ENCODE assay signal across 9 cellular contexts in genomic region chr3:37862712-37863551, GRCh38. TPM values are rescaled to one million over a fixed set of nuclear protein-coding genes. Genes with fewer than 3 reads are reported as not detected.
DNase-seq lines count a peak whose midpoint lies in the region; ATAC-seq, FAIRE-seq and TF ChIP-seq lines count a peak whose summit lies in the region.
"Had no signal": no experiment of that assay in that cellular context is flagged by ENCODE, and none has a peak within 500 bp of the region (broad histone marks: within the 10 kb centered on the region; RNA-seq: fewer than 3 reads in every experiment).

No MANE protein-coding gene starts in this region.

- no peak for TF ChIP-seq POLR2A in H54 (IDR thresholded peaks at IDR 0.05; ENCODE audit: low read depth, low read length)

- H3K4me1 ChIP-seq in right cardiac atrium (ENCODE audit: control insufficient read depth, insufficient read depth, low read length), result peaks cover 11% of the 10 kb centered on the region

- intact Hi-C loops in activated T-helper 2 cell treated with anti-CD3 and anti-CD28 coated beads, Interferon-gamma antibody, Interleukin-2, Interleukin-4, amounts not matched to agents 10 μg/mL and 5 μg/mL and 100 μg/mL, durations not matched to agents 14 hours and 24 hours and 36 hours (cut with micrococcal nuclease), result no loop called here
- intact Hi-C loops in right cardiac atrium (cut with DNase I), result no loop called here

- CTCF ChIA-PET in activated CD8-positive, alpha-beta memory T cell treated with anti-CD3 and anti-CD28 coated beads, Interleukin-2, amount 10 ng/mL, durations not matched to agents 7 days and 5 days (lab: Charles Lee), result interaction anchor here (2.3 to 8.1 kb wide), 3 partner anchors 7 to 105 kb away, joined by 7 to 49 read pairs (median 19); no protein-coding TSS in a partner anchor

- WGBS in right cardiac atrium, result 22% methylated on average over 10 of the region's 10 CpGs

- peak overlapping the region; percentile 45 for H3K27ac ChIP-seq in right cardiac atrium (ENCODE audit: low read length)

- no peak overlapping the region for H3K27ac Mint-ChIP-seq in activated CD8-positive, alpha-beta memory T cell treated with anti-CD3 and anti-CD28 coated beads, Interleukin-2, amount 10 ng/mL, durations not matched to agents 7 days and 5 days
- no peak overlapping the region for H3K27ac Mint-ChIP-seq in activated T-helper 2 cell treated with anti-CD3 and anti-CD28 coated beads, Interferon-gamma antibody, Interleukin-2, Interleukin-4, amounts not matched to agents 10 μg/mL and 5 μg/mL and 100 μg/mL, durations not matched to agents 14 hours and 24 hours and 36 hours

- peaks cover 68% of the 10 kb centered on the region for H3K27me3 Mint-ChIP-seq in activated CD8-positive, alpha-beta memory T cell treated with anti-CD3 and anti-CD28 coated beads, Interleukin-2, amount 10 ng/mL, durations not matched to agents 7 days and 5 days
- H3K27me3 Mint-ChIP-seq in activated T-helper 2 cell treated with anti-CD3 and anti-CD28 coated beads, Interferon-gamma antibody, Interleukin-2, Interleukin-4, amounts not matched to agents 10 μg/mL and 5 μg/mL and 100 μg/mL, durations not matched to agents 14 hours and 24 hours and 36 hours (ENCODE audit: low read depth), result peaks cover 23% of the 10 kb centered on the region

- ATAC-seq in activated CD8-positive, alpha-beta memory T cell treated with anti-CD3 and anti-CD28 coated beads, Interleukin-2, amount 10 ng/mL, durations not matched to agents 7 days and 5 days, result no peak
- peak in 1 of 2 donors; percentile 1 for ATAC-seq in right cardiac atrium
- ATAC-seq in HG03571 (IDR thresholded peaks at IDR 0.05; ENCODE audit: unreplicated experiment), result no peak

- no peaks in the 10 kb centered on the region for H3K9me3 ChIP-seq in right cardiac atrium (ENCODE audit: control insufficient read depth, low read length)

- no peak for DNase-seq in activated CD8-positive, alpha-beta memory T cell treated with anti-CD3 and anti-CD28 coated beads, Interleukin-2, amount 10 ng/mL, durations not matched to agents 7 days and 5 days
- DNase-seq in activated CD8-positive, alpha-beta memory T cell treated with anti-CD3 and anti-CD28 coated beads, Interleukin-2, amount 50 U/mL, for 48 hours, result no peak
- DNase-seq in activated T-helper 2 cell treated with anti-CD3 and anti-CD28 coated beads, Interferon-gamma antibody, Interleukin-2, Interleukin-4, amounts not matched to agents 10 μg/mL and 5 μg/mL and 100 μg/mL, durations not matched to agents 14 hours and 24 hours and 36 hours (ENCODE audit: low spot score), result no peak
- DNase-seq in right cardiac atrium (peak; percentile 31 to 67 (median 56)), retinal pigment epithelial cell (ENCODE audit: low read depth) (no peak), H54 (ENCODE audit: insufficient read length, low spot score) (no peak), epidermal melanocyte (ENCODE audit: insufficient read length, low spot score) (no peak)

- no peaks in the 10 kb centered on the region for H3K9me3 Mint-ChIP-seq in activated CD8-positive, alpha-beta memory T cell treated with anti-CD3 and anti-CD28 coated beads, Interleukin-2, amount 10 ng/mL, durations not matched to agents 7 days and 5 days (ENCODE audit: low read depth)
- no peaks in the 10 kb centered on the region for H3K9me3 Mint-ChIP-seq in activated T-helper 2 cell treated with anti-CD3 and anti-CD28 coated beads, Interferon-gamma antibody, Interleukin-2, Interleukin-4, amounts not matched to agents 10 μg/mL and 5 μg/mL and 100 μg/mL, durations not matched to agents 14 hours and 24 hours and 36 hours

- FAIRE-seq in H54 (lab: Jason Lieb, UNC), result no peak
- FAIRE-seq: endometrium had no signal

- peak overlapping the region; percentile 72 for H3K4me3 Mint-ChIP-seq in activated CD8-positive, alpha-beta memory T cell treated with anti-CD3 and anti-CD28 coated beads, Interleukin-2, amount 10 ng/mL, durations not matched to agents 7 days and 5 days
- peak overlapping the region; percentile 84 for H3K4me3 Mint-ChIP-seq in activated T-helper 2 cell treated with anti-CD3 and anti-CD28 coated beads, Interferon-gamma antibody, Interleukin-2, Interleukin-4, amounts not matched to agents 10 μg/mL and 5 μg/mL and 100 μg/mL, durations not matched to agents 14 hours and 24 hours and 36 hours (ENCODE audit: low read depth)

- no peaks in the 10 kb centered on the region for H3K36me3 Mint-ChIP-seq in activated CD8-positive, alpha-beta memory T cell treated with anti-CD3 and anti-CD28 coated beads, Interleukin-2, amount 10 ng/mL, durations not matched to agents 7 days and 5 days
- H3K36me3 Mint-ChIP-seq in activated T-helper 2 cell treated with anti-CD3 and anti-CD28 coated beads, Interferon-gamma antibody, Interleukin-2, Interleukin-4, amounts not matched to agents 10 μg/mL and 5 μg/mL and 100 μg/mL, durations not matched to agents 14 hours and 24 hours and 36 hours (ENCODE audit: low read depth), result no peaks in the 10 kb centered on the region

- H3K4me3 ChIP-seq in right cardiac atrium (ENCODE audit: low read length) (peak overlapping the region; percentile 93), retinal pigment epithelial cell (ENCODE audit: low read length) (peak overlapping the region; percentile 57)

- no peaks in the 10 kb centered on the region for H3K27me3 ChIP-seq in right cardiac atrium (ENCODE audit: control insufficient read depth, insufficient read depth)

- peaks cover 32% of the 10 kb centered on the region for H3K4me1 Mint-ChIP-seq in activated CD8-positive, alpha-beta memory T cell treated with anti-CD3 and anti-CD28 coated beads, Interleukin-2, amount 10 ng/mL, durations not matched to agents 7 days and 5 days
- peaks cover 27% of the 10 kb centered on the region for H3K4me1 Mint-ChIP-seq in activated T-helper 2 cell treated with anti-CD3 and anti-CD28 coated beads, Interferon-gamma antibody, Interleukin-2, Interleukin-4, amounts not matched to agents 10 μg/mL and 5 μg/mL and 100 μg/mL, durations not matched to agents 14 hours and 24 hours and 36 hours (ENCODE audit: low read depth)

- no peak for TF ChIP-seq CTCF in retinal pigment epithelial cell (conservative IDR thresholded peaks at IDR 0.05; ENCODE audit: low read depth, low read length)

RNA-seq across cellular contexts. Expression of gene CTDSPL, which starts 1.3 kb away (rescaled TPM):
- 1 to 10 TPM; 4.7 to 8.5 TPM for total RNA-seq in activated CD8-positive, alpha-beta memory T cell treated with anti-CD3 and anti-CD28 coated beads, Interleukin-2, amount 10 ng/mL, durations not matched to agents 7 days and 5 days
- total RNA-seq in activated T-helper 2 cell treated with anti-CD3 and anti-CD28 coated beads, Interferon-gamma antibody, Interleukin-2, Interleukin-4, amounts not matched to agents 10 μg/mL and 5 μg/mL and 100 μg/mL, durations not matched to agents 14 hours and 24 hours and 36 hours, result 8.7 and 11.8 TPM in 2 replicates
- total RNA-seq in right cardiac atrium, result 10 to 100 TPM; 38.3 to 50.9 (median 41.0) TPM
- polyA plus RNA-seq in right cardiac atrium, result 13.6 TPM

Comparison
In these comparisons a context has a peak if more than half of its experiments do, and no peak if none do; other contexts are left out.
1. DNase-seq: peak in right cardiac atrium (3 of 3); none in activated CD8-positive, alpha-beta memory T cell treated with anti-CD3 and anti-CD28 coated beads, Interleukin-2, amount 10 ng/mL, durations not matched to agents 7 days and 5 days (single experiment), activated CD8-positive, alpha-beta memory T cell treated with anti-CD3 and anti-CD28 coated beads, Interleukin-2, amount 50 U/mL, for 48 hours (single experiment), activated T-helper 2 cell treated with anti-CD3 and anti-CD28 coated beads, Interferon-gamma antibody, Interleukin-2, Interleukin-4, amounts not matched to agents 10 μg/mL and 5 μg/mL and 100 μg/mL, durations not matched to agents 14 hours and 24 hours and 36 hours (single experiment), retinal pigment epithelial cell (single experiment), H54 (single experiment) and epidermal melanocyte (single experiment).